In genomic region chr3:108223928-108224327, GRCh38 we compare ENCODE assay signal across 10 cellular contexts. TPM values are rescaled to one million over a fixed set of nuclear protein-coding genes. Genes with fewer than 3 reads are reported as not detected.
DNase-seq lines count a peak whose midpoint lies in the region; ATAC-seq and TF ChIP-seq lines count a peak whose summit lies in the region.
"Had no signal": no experiment of that assay in that cellular context is flagged by ENCODE, and none has a peak within 500 bp of the region (broad histone marks: within the 10 kb centered on the region; RNA-seq: fewer than 3 reads in every experiment).

No MANE protein-coding gene starts in this region.

- WGBS in upper lobe of left lung, 2 donors = 17 to 20% methylated on average over 4 of the region's 4 CpGs

- H3K4me3 Mint-ChIP-seq in activated naive CD4-positive, alpha-beta T cell treated with anti-CD3 and anti-CD28 coated beads for 36 hours = peak overlapping the region; percentile 97
- H3K4me3 Mint-ChIP-seq in activated B cell treated with CpG ODN at 0.5 μM for 24 hours (peak overlapping the region; percentile 100), immature natural killer cell (peak overlapping the region; percentile 9 to 99 (median 97))

- peak overlapping the region; percentile 97 for H3K27ac Mint-ChIP-seq in activated naive CD4-positive, alpha-beta T cell treated with anti-CD3 and anti-CD28 coated beads for 36 hours
- peak overlapping the region; percentile 100 for H3K27ac Mint-ChIP-seq in activated B cell treated with CpG ODN at 0.5 μM for 24 hours
- peak overlapping the region; percentile 98 to 100 (median 99) for H3K27ac Mint-ChIP-seq in immature natural killer cell

- no peaks in the 10 kb centered on the region for H3K9me3 ChIP-seq in upper lobe of left lung

- ATAC-seq in activated B cell treated with CpG ODN at 0.5 μM for 24 hours (ENCODE audit: low read depth) = no peak
- ATAC-seq in upper lobe of left lung (ENCODE audit: low FRiP score in 2 of 2) = no peak
- no peak for ATAC-seq in GM21367 (IDR thresholded peaks at IDR 0.05; ENCODE audit: unreplicated experiment)

- H3K36me3 ChIP-seq in upper lobe of left lung = no peaks in the 10 kb centered on the region

- H3K27ac ChIP-seq in upper lobe of left lung = peak overlapping the region; percentile 86 to 92 (median 90)

- CTCF ChIA-PET in activated naive CD4-positive, alpha-beta T cell treated with anti-CD3 and anti-CD28 coated beads for 36 hours (lab: Charles Lee) = interaction anchor here (0.7 to 2.3 kb wide), 9 partner anchors 69 to 296 kb away, joined by 3 to 8 read pairs (median 4); no protein-coding TSS in a partner anchor
- CTCF ChIA-PET in activated B cell treated with CpG ODN at 0.5 μM for 24 hours (lab: Charles Lee) = interaction anchor here (0.7 to 1.5 kb wide), 2 partner anchors 8 to 154 kb away, joined by 3 read pairs; no protein-coding TSS in a partner anchor

- TF ChIP-seq CTCF in activated B cell treated with CpG ODN at 0.5 μM for 24 hours (IDR thresholded peaks at IDR 0.05) (no peak), upper lobe of left lung (IDR thresholded peaks at IDR 0.05) (no peak)

- TF ChIP-seq POLR2A in upper lobe of left lung (IDR thresholded peaks at IDR 0.05) = no peak

- no peaks in the 10 kb centered on the region for H3K27me3 Mint-ChIP-seq in activated naive CD4-positive, alpha-beta T cell treated with anti-CD3 and anti-CD28 coated beads for 36 hours (ENCODE audit: low read depth)
- H3K27me3 Mint-ChIP-seq in activated B cell treated with CpG ODN at 0.5 μM for 24 hours (no peaks in the 10 kb centered on the region), immature natural killer cell (ENCODE audit: low read depth in 3 of 3) (peaks cover 8 to 15% (median 9%) of the 10 kb centered on the region in 3 donors)

- TF ChIP-seq EP300 in upper lobe of left lung (IDR thresholded peaks at IDR 0.05) = no peak

- peaks cover 45% of the 10 kb centered on the region for H3K4me1 Mint-ChIP-seq in activated naive CD4-positive, alpha-beta T cell treated with anti-CD3 and anti-CD28 coated beads for 36 hours (ENCODE audit: low read depth)
- H3K4me1 Mint-ChIP-seq in activated B cell treated with CpG ODN at 0.5 μM for 24 hours = peaks cover 57% of the 10 kb centered on the region
- H3K4me1 Mint-ChIP-seq in immature natural killer cell = peaks cover 43 to 47% of the 10 kb centered on the region in 2 donors

- POLR2A ChIA-PET in activated B cell treated with CpG ODN at 0.5 μM for 24 hours (lab: Charles Lee) = interaction anchor here (0.5 to 4.7 kb wide), 17 partner anchors 21 to 374 kb away, joined by 3 to 75 read pairs (median 4); partner anchors contain the start of gene CD47

- H3K27me3 ChIP-seq in upper lobe of left lung = no peaks in the 10 kb centered on the region

- H3K36me3 Mint-ChIP-seq in activated naive CD4-positive, alpha-beta T cell treated with anti-CD3 and anti-CD28 coated beads for 36 hours (ENCODE audit: low read depth) = peaks cover 2% of the 10 kb centered on the region
- H3K36me3 Mint-ChIP-seq in activated B cell treated with CpG ODN at 0.5 μM for 24 hours (ENCODE audit: low read depth) = peaks cover 17% of the 10 kb centered on the region
- H3K36me3 Mint-ChIP-seq in immature natural killer cell = no peaks in the 10 kb centered on the region

- H3K9me3 Mint-ChIP-seq in activated naive CD4-positive, alpha-beta T cell treated with anti-CD3 and anti-CD28 coated beads for 36 hours = no peaks in the 10 kb centered on the region
- H3K9me3 Mint-ChIP-seq in activated B cell treated with CpG ODN at 0.5 μM for 24 hours (no peaks in the 10 kb centered on the region), immature natural killer cell (no peaks in the 10 kb centered on the region)

- H3K4me3 ChIP-seq in upper lobe of left lung = no peak overlapping the region

- intact Hi-C loops in activated naive CD4-positive, alpha-beta T cell treated with anti-CD3 and anti-CD28 coated beads for 36 hours (cut with micrococcal nuclease) = loop anchor here (2.0 to 5.0 kb wide), 6 partner anchors 183 to 792 kb away; partner anchors contain the start of genes BBX, CIP2A, DZIP3 and TRAT1
- intact Hi-C loops in activated B cell treated with CpG ODN at 0.5 μM for 24 hours (cut with micrococcal nuclease) = loop anchor here (2.0 to 5.0 kb wide), 3 partner anchors 253 to 982 kb away; partner anchors contain the start of gene BBX

- no peak for DNase-seq in activated naive CD4-positive, alpha-beta T cell treated with anti-CD3 and anti-CD28 coated beads for 36 hours
- DNase-seq in activated naive CD4-positive, alpha-beta T cell treated with anti-CD3 and anti-CD28 coated beads, Interleukin-2, amount 50 U/mL, for 16 hours = no peak
- DNase-seq in activated B cell treated with CpG ODN at 0.5 μM for 24 hours (no peak), immature natural killer cell (peak in 1 of 3 donors; percentile 14), upper lobe of left lung (peak in 1 of 2 donors; percentile 27), T1000 (lab: John Stamatoyannopoulos, UW) (no peak)
- no peak for DNase-seq in NK-92 treated with Interleukin-12 subunit alpha and Interleukin-12 subunit beta, amount 100 ng/mL, for 24 hours (lab: John Stamatoyannopoulos, UW)
- DNase-seq: activated gamma-delta T cell treated with Interleukin-2 at 50 U/mL for 16 hours, mesendoderm had no signal

- H3K4me1 ChIP-seq in upper lobe of left lung = peaks cover 19 to 27% (median 25%) of the 10 kb centered on the region in 4 donors

RNA-seq across cellular contexts. Expression of gene IFT57, which starts 1.7 kb away (rescaled TPM):
- total RNA-seq in activated naive CD4-positive, alpha-beta T cell treated with anti-CD3 and anti-CD28 coated beads for 36 hours = 10 to 100 TPM; 26.2 to 27.7 TPM
- total RNA-seq in activated B cell treated with CpG ODN at 0.5 μM for 24 hours = 63.2 and 64.9 TPM in 2 replicates
- polyA plus RNA-seq in immature natural killer cell = 10 to 100 TPM; 10.8 to 28.9 (median 22.6) TPM
- total RNA-seq in upper lobe of left lung = 100 to 1,000 TPM; 118 to 467 (median 232) TPM
